8 cellular contexts compared by ENCODE assay signal in genomic region chr10:119541459-119542356, GRCh38. TPM values are rescaled to one million over a fixed set of nuclear protein-coding genes. Genes with fewer than 3 reads are reported as not detected.
DNase-seq lines count a peak whose midpoint lies in the region; ATAC-seq and TF ChIP-seq lines count a peak whose summit lies in the region.

No MANE protein-coding gene starts in this region.

- H3K27ac Mint-ChIP-seq in brain, result no peak overlapping the region

- peaks cover 0 to 3% (median 0%) of the 10 kb centered on the region in 5 experiments for H3K9me3 Mint-ChIP-seq in brain

- no peak for TF ChIP-seq CTCF in brain (conservative IDR thresholded peaks at IDR 0.05)
- TF ChIP-seq CTCF in lung (IDR thresholded peaks at IDR 0.05; ENCODE audit: control extremely low read depth, extremely low read depth), result no peak

- no peak overlapping the region for H3K27ac ChIP-seq in lung (ENCODE audit: low read depth in 1 of 2, low read length in 1 of 2)

- H3K27me3 Mint-ChIP-seq in brain, result peaks cover 78% of the 10 kb centered on the region

- H3K4me1 ChIP-seq in lung (ENCODE audit: control insufficient read depth in 2 of 2, insufficient read depth in 2 of 2, low read length in 2 of 2), result peaks cover 0 to 11% of the 10 kb centered on the region in 2 donors

- no peak for ATAC-seq in lung (ENCODE audit: insufficient read depth, low FRiP score)
- ATAC-seq in GM21367 (IDR thresholded peaks at IDR 0.05; ENCODE audit: unreplicated experiment), result no peak

- no peaks in the 10 kb centered on the region for H3K36me3 Mint-ChIP-seq in brain

- H3K4me3 Mint-ChIP-seq in brain, result peak overlapping the region; percentile 49 to 88 (median 77)

- H3K4me3 ChIP-seq in lung, result peak overlapping the region; percentile 36

- 16 to 24% methylated on average over 53 to 57 of the region's 57 CpGs for WGBS in lung, 2 donors

- H3K36me3 ChIP-seq in lung (ENCODE audit: control insufficient read depth in 2 of 2, insufficient read depth in 2 of 2, low read length in 2 of 2), result no peaks in the 10 kb centered on the region

- H3K9me3 ChIP-seq in lung (ENCODE audit: control insufficient read depth in 2 of 2, insufficient read depth in 1 of 2, low read length in 1 of 2), result no peaks in the 10 kb centered on the region

- H3K4me1 Mint-ChIP-seq in brain, result peaks cover 29% of the 10 kb centered on the region

- no peaks in the 10 kb centered on the region for H3K27me3 ChIP-seq in lung (ENCODE audit: control insufficient read depth, insufficient read depth)

- peak; percentile 14 for DNase-seq in DMS53 (lab: John Stamatoyannopoulos, UW)
- no peak for DNase-seq in DMS53 treated with DMSO at 0.1 percent for 48 hours (lab: John Stamatoyannopoulos, UW; ENCODE audit: unreplicated experiment)
- DNase-seq in T-helper 1 cell, result peak; percentile 15 to 52 (median 33)
- peak; percentile 35 for DNase-seq in lung (ENCODE audit: low spot score)
- DNase-seq in stimulated activated CD8-positive, alpha-beta memory T cell treated with anti-CD3 and anti-CD28 coated beads, Interleukin-4, amount 100 ng/mL, for 24 hours (ENCODE audit: low read depth), result peak; percentile 52
- DNase-seq in cortex of kidney (lab: John Stamatoyannopoulos, UW), result no peak

RNA-seq across cellular contexts. Expression of gene RGS10, which starts 0.8 kb away (rescaled TPM):
- polyA plus RNA-seq in brain (ENCODE audit: insufficient read depth, low read depth, low replicate concordance), result 7.6 TPM
- total RNA-seq in lung, result 10 to 100 TPM; 17.0 to 24.6 TPM
- polyA plus RNA-seq in lung, result 10 to 100 TPM; 35.0 to 43.4 TPM

RNA-seq across cellular contexts. Expression of gene TIAL1, which starts 55.1 kb away (rescaled TPM):
- polyA plus RNA-seq in brain (ENCODE audit: insufficient read depth, low read depth, low replicate concordance), result 47.2 TPM
- total RNA-seq in lung, result 100 to 1,000 TPM in 1 of 2 donors, 10 to 100 TPM in 1; 77.0 to 149 TPM
- 10 to 100 TPM; 44.0 to 53.9 TPM for polyA plus RNA-seq in lung

Comparison
In these comparisons a context has a peak if more than half of its experiments do, and no peak if none do; other contexts are left out.
1. DNase-seq: peak in DMS53 (single experiment), T-helper 1 cell (5 of 5), lung (single experiment) and stimulated activated CD8-positive, alpha-beta memory T cell treated with anti-CD3 and anti-CD28 coated beads, Interleukin-4, amount 100 ng/mL, for 24 hours (single experiment); none in DMS53 treated with DMSO at 0.1 percent for 48 hours (single experiment) and cortex of kidney (single experiment).